Comparison of ENCODE assay signal across 2 cellular contexts in the genomic region with DNA sequence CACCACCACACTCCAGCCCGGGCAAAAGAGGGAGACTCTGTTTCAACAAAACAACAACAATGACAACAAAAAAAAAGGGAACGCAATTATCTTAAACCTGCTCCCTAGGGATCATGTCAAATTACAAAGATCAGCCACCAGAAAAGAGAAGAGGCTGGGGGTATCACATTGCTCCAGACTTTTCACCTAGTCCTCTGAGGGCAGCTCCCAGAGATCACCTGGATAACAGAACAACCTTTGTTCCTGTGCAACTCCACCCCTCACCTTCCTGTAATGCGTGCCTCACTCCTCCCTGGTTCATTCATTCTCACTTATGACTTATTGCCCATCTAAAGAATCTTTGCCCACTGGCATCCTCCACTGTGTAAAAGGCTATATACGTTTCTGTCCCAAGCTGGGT.
TF ChIP-seq lines count a peak whose summit lies in the region.

No MANE protein-coding gene starts in this region.

TF ChIP-seq in HCT116, 20 proteins besides CTCF, POLR2A, EP300 and RAD21:
- TF ChIP-seq EZH2 (IDR thresholded peaks at IDR 0.05) (no peak), POLR2AphosphoS5 (IDR thresholded peaks at IDR 0.05; ENCODE audit: low read depth, low read length) (no peak), CBX3 (IDR thresholded peaks at IDR 0.05; ENCODE audit: low read depth) (no peak), JUND (IDR thresholded peaks at IDR 0.05) (no peak), EZH2phosphoT487 (IDR thresholded peaks at IDR 0.05; ENCODE audit: borderline replicate concordance) (no peak), SIN3A (IDR thresholded peaks at IDR 0.05; ENCODE audit: low read depth) (no peak), ELF1 (IDR thresholded peaks at IDR 0.05; ENCODE audit: borderline replicate concordance, low read depth) (no peak), EGR1 (IDR thresholded peaks at IDR 0.05; ENCODE audit: low read depth) (no peak), MAX (IDR thresholded peaks at IDR 0.05) (no peak), ATF3 (IDR thresholded peaks at IDR 0.05) (no peak), REST (IDR thresholded peaks at IDR 0.05; ENCODE audit: low read depth) (no peak), ZFX (IDR thresholded peaks at IDR 0.05) (no peak), SRF (IDR thresholded peaks at IDR 0.05; ENCODE audit: low read depth) (no peak)

TF ChIP-seq in H1, 55 proteins besides CTCF, POLR2A, EP300 and RAD21:
- TF ChIP-seq TAF7 (optimal IDR thresholded peaks at IDR 0.05; ENCODE audit: borderline replicate concordance, low read depth, low read length) (no peak), CBX5 (IDR thresholded peaks at IDR 0.05; ENCODE audit: low read depth, low read length) (no peak), SAP30 (IDR thresholded peaks at IDR 0.05; ENCODE audit: insufficient read depth, insufficient replicate concordance, low read length) (no peak), ATF2 (IDR thresholded peaks at IDR 0.05; ENCODE audit: low read length) (no peak), CHD7 (IDR thresholded peaks at IDR 0.05; ENCODE audit: insufficient replicate concordance, low read length) (no peak), SP1 (IDR thresholded peaks at IDR 0.05; ENCODE audit: low read depth, low read length) (no peak), NANOG (IDR thresholded peaks at IDR 0.05; ENCODE audit: insufficient read depth, low read depth, low read length, poor library complexity, severe bottlenecking) (no peak)
